In the genomic region with DNA sequence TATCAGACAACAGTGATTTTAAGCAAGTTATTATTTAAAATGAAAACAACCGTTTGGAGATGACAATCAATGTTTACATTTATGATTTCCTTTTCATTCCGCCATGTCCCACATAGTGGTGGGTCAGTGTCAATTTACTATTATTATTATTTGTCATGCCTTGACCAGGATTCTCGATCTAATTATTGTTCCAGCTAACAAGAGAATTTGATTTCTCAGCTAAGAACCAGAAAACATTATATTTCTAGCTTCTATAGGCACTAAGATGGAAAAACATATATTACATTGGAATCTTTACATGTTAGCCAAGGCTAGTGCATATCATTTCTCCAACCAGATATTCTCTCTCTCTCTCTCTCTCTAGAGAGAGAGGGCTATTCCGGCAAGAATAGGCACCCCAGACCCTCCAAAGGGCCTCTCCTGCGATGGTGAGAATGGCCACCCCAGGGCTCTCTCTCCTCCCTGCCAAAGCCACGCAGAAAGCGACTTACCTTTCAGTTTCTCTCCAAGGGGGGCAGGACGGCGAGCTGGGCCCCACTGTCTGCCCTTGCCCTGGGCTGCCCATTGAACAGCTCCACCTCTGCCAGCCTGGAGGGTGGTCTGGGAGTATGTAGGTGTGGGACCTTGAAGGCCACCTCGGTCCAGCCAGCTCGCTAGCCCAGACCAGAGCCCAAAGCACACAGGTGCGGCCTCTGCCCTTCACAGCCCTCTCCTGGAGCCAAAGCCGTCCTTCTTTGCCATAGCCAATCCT, we compare ENCODE assay signal across 8 cellular contexts. TPM values are rescaled to one million over a fixed set of nuclear protein-coding genes. Genes with fewer than 3 reads are reported as not detected.
DNase-seq lines count a peak whose midpoint lies in the region; ATAC-seq and TF ChIP-seq lines count a peak whose summit lies in the region.

No MANE protein-coding gene starts in this region.

- peak overlapping the region; percentile 8 to 67 (median 34) for H3K27ac ChIP-seq in esophagus squamous epithelium
- peak overlapping the region; percentile 78 for H3K27ac ChIP-seq in skeletal muscle tissue (ENCODE audit: low read depth, low read length)

- DNase-seq in NCI-H1417 (lab: John Stamatoyannopoulos, UW) (peak; percentile 37 to 93 (median 50)), NCI-H1417 treated with DMSO at 0.1 percent for 48 hours (lab: John Stamatoyannopoulos, UW) (no peak), NCI-H345 (lab: John Stamatoyannopoulos, UW) (peak; percentile 52), esophagus squamous epithelium (lab: John Stamatoyannopoulos, UW) (no peak), pons (ENCODE audit: low spot score) (no peak), GM10266 (ENCODE audit: extremely low spot score) (no peak)

- H3K27me3 ChIP-seq in esophagus squamous epithelium, result peaks cover 10 to 100% (median 38%) of the 10 kb centered on the region in 4 donors
- H3K27me3 ChIP-seq in skeletal muscle tissue (ENCODE audit: control insufficient read depth in 3 of 3, insufficient read depth in 3 of 3, low read length in 3 of 3), result peaks cover 0 to 8% (median 0%) of the 10 kb centered on the region in 3 donors

- intact Hi-C loops in esophagus squamous epithelium (cut with DNase I), result loop anchor here (5.0 kb wide), 1 partner anchor 658 kb away; no protein-coding TSS in a partner anchor

- H3K36me3 ChIP-seq in esophagus squamous epithelium, result no peaks in the 10 kb centered on the region
- H3K36me3 ChIP-seq in skeletal muscle tissue (ENCODE audit: control insufficient read depth in 3 of 3, insufficient read depth in 3 of 3, low read length in 3 of 3), result peaks cover 3 to 9% (median 9%) of the 10 kb centered on the region in 3 donors

- TF ChIP-seq CTCF in esophagus squamous epithelium (IDR thresholded peaks at IDR 0.05) (no peak), GM10266 (IDR thresholded peaks at IDR 0.05; ENCODE audit: control insufficient read depth, insufficient read depth, low read depth, missing control alignments) (no peak)

- H3K9me3 ChIP-seq in esophagus squamous epithelium (no peaks in the 10 kb centered on the region), skeletal muscle tissue (ENCODE audit: control insufficient read depth in 3 of 3, low read length in 3 of 3) (no peaks in the 10 kb centered on the region)

- peaks cover 23 to 60% (median 27%) of the 10 kb centered on the region in 3 donors for H3K4me1 ChIP-seq in esophagus squamous epithelium
- peaks cover 53 to 61% (median 54%) of the 10 kb centered on the region in 3 donors for H3K4me1 ChIP-seq in skeletal muscle tissue (ENCODE audit: control insufficient read depth in 3 of 3, insufficient read depth in 3 of 3, low read length in 3 of 3)

- peak overlapping the region; percentile 91 to 96 (median 93) for H3K9ac ChIP-seq in skeletal muscle tissue (ENCODE audit: low read depth in 1 of 3, low read length in 3 of 3)

- peak overlapping the region; percentile 24 to 64 (median 42) for H3K4me3 ChIP-seq in esophagus squamous epithelium
- H3K4me3 ChIP-seq in skeletal muscle tissue (ENCODE audit: low read length in 3 of 3), result peak overlapping the region; percentile 89 to 98 (median 94)

- no peak for ATAC-seq in GM21528 (IDR thresholded peaks at IDR 0.05; ENCODE audit: low FRiP score, unreplicated experiment)

- 67 to 70% methylated on average over 5 of the region's 13 CpGs for WGBS in esophagus squamous epithelium, 2 donors

- TF ChIP-seq POLR2A in esophagus squamous epithelium (IDR thresholded peaks at IDR 0.05), result no peak

RNA-seq across cellular contexts. Expression of gene HOXA3, which starts 2.4 kb away (rescaled TPM):
- total RNA-seq in esophagus squamous epithelium (1 to 10 TPM; 3.6 to 8.7 (median 6.6) TPM), skeletal muscle tissue (3.7 TPM)

RNA-seq across cellular contexts. Expression of gene HOXA6, which starts 2.4 kb away (rescaled TPM):
- total RNA-seq in esophagus squamous epithelium (1 to 10 TPM in 1 of 4 donors, under 1 TPM in 1, not detected in 2; 0.26 to 1.3 TPM), skeletal muscle tissue (3.1 TPM)

RNA-seq across cellular contexts. Expression of gene HOXA7, which starts 6.5 kb away (rescaled TPM):
- total RNA-seq in esophagus squamous epithelium (under 1 TPM; 0.23 to 0.76 (median 0.48) TPM), skeletal muscle tissue (1.6 TPM)

RNA-seq across cellular contexts. Expression of gene HOXA5, which starts 6.5 kb away (rescaled TPM):
- 1 to 10 TPM; 3.6 to 8.2 (median 6.8) TPM for total RNA-seq in esophagus squamous epithelium
- 4.2 TPM for total RNA-seq in skeletal muscle tissue

RNA-seq across cellular contexts. Expression of gene HOXA9, which starts 15.3 kb away (rescaled TPM):
- total RNA-seq in esophagus squamous epithelium (1 to 10 TPM in 1 of 4 donors, under 1 TPM in 1, not detected in 2; 0.57 to 1.1 TPM), skeletal muscle tissue (7.8 TPM)

Comparison
In these comparisons a context has a peak if more than half of its experiments do, and no peak if none do; other contexts are left out.
1. DNase-seq: peak in NCI-H1417 (3 of 3) and NCI-H345 (single experiment); none in NCI-H1417 treated with DMSO at 0.1 percent for 48 hours (single experiment), esophagus squamous epithelium (single experiment), pons (single experiment) and GM10266 (single experiment).